In the genomic region with DNA sequence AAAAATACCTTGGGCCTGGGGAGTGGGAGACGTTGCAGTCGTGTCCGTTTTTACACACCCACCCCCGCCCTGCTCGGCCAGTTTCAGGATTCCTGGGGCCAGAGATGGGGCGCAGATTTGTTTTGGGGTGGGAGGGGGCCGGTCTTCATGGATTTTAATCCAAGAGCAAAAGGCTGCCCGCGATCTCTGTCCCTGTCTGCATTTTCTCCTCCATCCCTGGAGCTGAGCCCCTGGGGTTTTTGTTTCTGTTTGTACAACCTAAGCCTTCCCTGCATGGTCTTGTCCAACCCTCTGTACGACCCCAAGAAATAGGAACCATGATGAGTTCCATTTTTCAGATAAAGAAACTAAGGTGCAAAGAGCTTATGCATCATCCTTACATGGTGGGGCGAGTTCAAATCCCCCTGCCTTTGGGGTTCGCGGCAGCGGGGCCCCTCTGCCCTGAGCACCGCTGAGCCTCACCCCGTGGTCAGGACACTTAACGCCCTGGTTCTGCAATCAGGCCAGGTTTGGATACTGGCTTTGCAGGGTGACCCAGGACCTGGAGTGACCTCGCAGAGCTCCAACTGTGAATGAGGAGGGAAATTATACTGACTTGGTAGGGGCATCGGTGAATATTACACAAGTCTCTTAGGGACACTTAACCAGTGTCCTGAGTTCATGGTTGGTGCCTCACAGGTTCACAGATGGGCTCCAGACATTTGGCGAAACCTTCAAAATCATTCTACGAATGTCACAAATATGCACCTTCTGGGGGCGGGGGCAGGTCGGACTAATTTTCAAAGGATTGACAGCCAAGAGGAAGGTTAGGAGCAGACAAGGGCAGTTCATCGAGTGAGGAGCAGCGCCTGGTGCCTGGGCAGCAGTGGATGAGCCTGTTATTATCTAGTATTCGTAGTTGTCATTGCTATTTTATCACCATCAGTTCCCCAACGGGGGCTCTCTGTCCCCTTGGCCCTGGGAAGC, we compare ENCODE assay signal across 1 cellular context.
TF ChIP-seq lines count a peak whose summit lies in the region.

No MANE protein-coding gene starts in this region.

TF ChIP-seq in IMR-90, 13 proteins besides CTCF, POLR2A, EP300 and RAD21:
- TF ChIP-seq MXI1 (IDR thresholded peaks at IDR 0.05; ENCODE audit: borderline replicate concordance, low read depth, low read length), result no peak
- TF ChIP-seq MAFK (IDR thresholded peaks at IDR 0.05; ENCODE audit: low read depth, low read length), result no peak
- TF ChIP-seq RCOR1 (IDR thresholded peaks at IDR 0.05; ENCODE audit: insufficient replicate concordance, low read length), result no peak
- 0 out of 2 replicates have a peak, but pooled peaks have one; percentile 9 for TF ChIP-seq CEBPB (IDR thresholded peaks at IDR 0.05; ENCODE audit: low read depth, low read length)
- TF ChIP-seq CHD1 (IDR thresholded peaks at IDR 0.05; ENCODE audit: low read depth, low read length), result no peak
- TF ChIP-seq MAZ (IDR thresholded peaks at IDR 0.05; ENCODE audit: borderline replicate concordance, low read depth, low read length), result no peak
TF ChIP-seq in IMR-90: peak in this region for 1.
